ENCODE assay signal across 25 cellular contexts in the genomic region with DNA sequence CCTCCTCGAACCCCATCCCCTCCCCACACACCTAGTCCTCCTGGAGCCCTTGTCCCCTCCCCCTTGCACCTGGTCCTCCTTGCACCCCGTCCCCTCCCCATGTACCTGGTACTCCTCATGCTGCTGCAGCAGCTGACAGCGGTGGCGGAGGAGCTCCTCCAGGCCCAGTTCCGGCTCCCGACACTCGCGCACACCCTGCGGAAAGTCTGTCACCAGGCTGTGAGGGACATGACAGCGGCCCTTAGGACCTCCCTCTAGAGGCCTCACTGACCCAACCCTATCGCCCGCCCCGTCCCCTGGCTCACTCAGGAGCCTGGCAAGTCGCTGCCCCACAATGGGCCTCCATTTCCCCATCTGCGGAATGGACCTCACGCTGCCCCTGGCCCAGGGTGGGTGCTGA. TPM values are rescaled to one million over a fixed set of nuclear protein-coding genes. Genes with fewer than 3 reads are reported as not detected.
DNase-seq lines count a peak whose midpoint lies in the region; ATAC-seq, FAIRE-seq and TF ChIP-seq lines count a peak whose summit lies in the region.
"Had no signal": no experiment of that assay in that cellular context is flagged by ENCODE, and none has a peak within 500 bp of the region (broad histone marks: within the 10 kb centered on the region; RNA-seq: fewer than 3 reads in every experiment).

No MANE protein-coding gene starts in this region.

- no peak overlapping the region for H3K9ac ChIP-seq in kidney (ENCODE audit: low read length in 2 of 2)
- H3K9ac ChIP-seq: BLaER1 treated with 17β-estradiol and CSF1 and Interleukin-3, amounts not matched to agents 10 nM and 100 nM had no signal

- DNase-seq in chondrocyte (ENCODE audit: low spot score) (peak; percentile 67), kidney (peak; percentile 58), osteoblast (ENCODE audit: insufficient read length, low spot score, missing footprints) (peak; percentile 49), upper lobe of right lung (no peak), NCI-H1092 (lab: John Stamatoyannopoulos, UW) (no peak)
- DNase-seq in CD4-positive, alpha-beta memory T cell = no peak
- no peak for DNase-seq in activated CD4-positive, alpha-beta T cell treated with anti-CD3 and anti-CD28 coated beads, Interleukin-2, amount 10 ng/mL, durations not matched to agents 7 days and 5 days
- DNase-seq: 8988T; ACHN; AML-193; BE2C; Calu3; CD4-positive, alpha-beta T cell; COR-L47; DMS53; DMS79 treated with DMSO at 0.1 percent for 48 hours; GF-D8; H9 had no signal

- peaks cover 6% of the 10 kb centered on the region for H3K36me3 Mint-ChIP-seq in chondrocyte (ENCODE audit: low read depth)
- H3K36me3 Mint-ChIP-seq in CD4-positive, alpha-beta memory T cell = peaks cover 9 to 32% of the 10 kb centered on the region in 2 donors
- peaks cover 14% of the 10 kb centered on the region for H3K36me3 Mint-ChIP-seq in activated CD4-positive, alpha-beta T cell treated with anti-CD3 and anti-CD28 coated beads, Interleukin-2, amount 10 ng/mL, durations not matched to agents 7 days and 5 days (ENCODE audit: low read depth)

- TF ChIP-seq CTCF in chondrocyte (IDR thresholded peaks at IDR 0.05) = no peak
- TF ChIP-seq CTCF in kidney (IDR thresholded peaks at IDR 0.05; ENCODE audit: borderline replicate concordance, extremely low read depth, insufficient read depth) = no peak
- no peak for TF ChIP-seq CTCF in osteoblast (IDR thresholded peaks at IDR 0.05; ENCODE audit: extremely low read depth, low read depth, low read length)
- no peak for TF ChIP-seq CTCF in upper lobe of right lung (IDR thresholded peaks at IDR 0.05)

- H3K9me3 ChIP-seq in kidney (ENCODE audit: control insufficient read depth in 1 of 2, low read length in 2 of 2) (no peaks in the 10 kb centered on the region), osteoblast (ENCODE audit: low read depth, low read length) (no peaks in the 10 kb centered on the region), upper lobe of right lung (no peaks in the 10 kb centered on the region)
- H3K9me3 ChIP-seq in CD4-positive, alpha-beta memory T cell (ENCODE audit: control insufficient read depth in 1 of 2, low read length in 2 of 2) = no peaks in the 10 kb centered on the region
- H3K9me3 ChIP-seq: BE2C had no signal

- H3K9me3 Mint-ChIP-seq in chondrocyte (ENCODE audit: low read depth) = peaks cover 6% of the 10 kb centered on the region
- peaks cover 0 to 3% (median 0%) of the 10 kb centered on the region in 8 donors for H3K9me3 Mint-ChIP-seq in CD4-positive, alpha-beta memory T cell
- H3K9me3 Mint-ChIP-seq in activated CD4-positive, alpha-beta T cell treated with anti-CD3 and anti-CD28 coated beads, Interleukin-2, amount 10 ng/mL, durations not matched to agents 7 days and 5 days = peaks cover 7% of the 10 kb centered on the region
- H3K9me3 Mint-ChIP-seq: CD4-positive, alpha-beta T cell had no signal

- intact Hi-C loops in kidney (cut with DNase I) = loop anchor here (10.0 kb wide), 1 partner anchor 350 kb away; no protein-coding TSS in a partner anchor
- intact Hi-C loops in upper lobe of right lung (cut with DNase I) = no loop called here
- intact Hi-C loops in CD4-positive, alpha-beta memory T cell (cut with micrococcal nuclease) = no loop called here

- H3K27me3 Mint-ChIP-seq in chondrocyte (ENCODE audit: low read depth) = no peaks in the 10 kb centered on the region
- H3K27me3 Mint-ChIP-seq in CD4-positive, alpha-beta memory T cell = no peaks in the 10 kb centered on the region
- no peaks in the 10 kb centered on the region for H3K27me3 Mint-ChIP-seq in activated CD4-positive, alpha-beta T cell treated with anti-CD3 and anti-CD28 coated beads, Interleukin-2, amount 10 ng/mL, durations not matched to agents 7 days and 5 days
- H3K27me3 Mint-ChIP-seq: CD4-positive, alpha-beta T cell had no signal

- no peak overlapping the region for H3K4me2 ChIP-seq in osteoblast (ENCODE audit: insufficient read depth, low read length)
- H3K4me2 ChIP-seq: A549; BLaER1 treated with 17β-estradiol and CSF1 and Interleukin-3, amounts not matched to agents 10 nM and 100 nM; GM23338 had no signal

- no peaks in the 10 kb centered on the region for H4K20me1 ChIP-seq in osteoblast (ENCODE audit: insufficient read depth, low read length)

- no peak overlapping the region for H3K27ac Mint-ChIP-seq in chondrocyte (ENCODE audit: unreplicated experiment)
- H3K27ac Mint-ChIP-seq in CD4-positive, alpha-beta memory T cell = no peak overlapping the region
- no peak overlapping the region for H3K27ac Mint-ChIP-seq in activated CD4-positive, alpha-beta T cell treated with anti-CD3 and anti-CD28 coated beads, Interleukin-2, amount 10 ng/mL, durations not matched to agents 7 days and 5 days
- H3K27ac Mint-ChIP-seq: CD14-positive monocyte; CD4-positive, alpha-beta T cell; GM23338; H9 had no signal

- H3K27ac ChIP-seq in kidney (ENCODE audit: low read depth in 2 of 2, low read length in 2 of 2) (no peak overlapping the region), osteoblast (ENCODE audit: low read depth, low read length) (no peak overlapping the region), upper lobe of right lung (no peak overlapping the region)
- H3K27ac ChIP-seq in CD4-positive, alpha-beta memory T cell (ENCODE audit: low read depth, low read length) = no peak overlapping the region
- H3K27ac ChIP-seq: A549; BLaER1 treated with 17β-estradiol and CSF1 and Interleukin-3, amounts not matched to agents 10 nM and 100 nM had no signal

- ATAC-seq in upper lobe of right lung = peak; percentile 19
- ATAC-seq: GM23338, HCT116 had no signal

- H3K4me3 ChIP-seq in kidney (ENCODE audit: low read length in 2 of 2) = no peak overlapping the region
- no peak overlapping the region for H3K4me3 ChIP-seq in osteoblast (ENCODE audit: insufficient read depth, low read length)
- H3K4me3 ChIP-seq in upper lobe of right lung = no peak overlapping the region
- H3K4me3 ChIP-seq in CD4-positive, alpha-beta memory T cell (ENCODE audit: low read length in 2 of 2) = no peak overlapping the region
- H3K4me3 ChIP-seq: A549; BLaER1 treated with 17β-estradiol and CSF1 and Interleukin-3, amounts not matched to agents 10 nM and 100 nM; GM23338 had no signal

- CTCF ChIA-PET in CD4-positive, alpha-beta memory T cell (lab: Charles Lee; ENCODE audit: partially characterized antibody) = no interaction called here
- CTCF ChIA-PET in activated CD4-positive, alpha-beta T cell treated with anti-CD3 and anti-CD28 coated beads, Interleukin-2, amount 10 ng/mL, durations not matched to agents 7 days and 5 days (lab: Charles Lee) = no interaction called here

- peaks cover 8% of the 10 kb centered on the region for H3K79me2 ChIP-seq in osteoblast (ENCODE audit: insufficient read depth, low read length)

- H3K27me3 ChIP-seq in osteoblast (ENCODE audit: insufficient read depth, low read length) (no peaks in the 10 kb centered on the region), upper lobe of right lung (no peaks in the 10 kb centered on the region)
- no peaks in the 10 kb centered on the region for H3K27me3 ChIP-seq in CD4-positive, alpha-beta memory T cell (ENCODE audit: insufficient read depth, low read length)
- H3K27me3 ChIP-seq: BE2C; BLaER1 treated with 17β-estradiol and CSF1 and Interleukin-3, amounts not matched to agents 10 nM and 100 nM had no signal

- no peak for FAIRE-seq in kidney (lab: Jason Lieb, UNC)
- FAIRE-seq: A549, GM12891, GM18507 had no signal

- no peak overlapping the region for H2AFZ ChIP-seq in osteoblast (ENCODE audit: low read length)
- H2AFZ ChIP-seq: GM23338 had no signal

- peaks cover 3% of the 10 kb centered on the region for H3K4me1 Mint-ChIP-seq in chondrocyte (ENCODE audit: low read depth)
- H3K4me1 Mint-ChIP-seq in CD4-positive, alpha-beta memory T cell = peaks cover 0 to 9% (median 8%) of the 10 kb centered on the region in 4 donors
- peaks cover 5% of the 10 kb centered on the region for H3K4me1 Mint-ChIP-seq in activated CD4-positive, alpha-beta T cell treated with anti-CD3 and anti-CD28 coated beads, Interleukin-2, amount 10 ng/mL, durations not matched to agents 7 days and 5 days

- POLR2A ChIA-PET in CD4-positive, alpha-beta memory T cell (lab: Charles Lee; ENCODE audit: partially characterized antibody) = no interaction called here
- POLR2A ChIA-PET in activated CD4-positive, alpha-beta T cell treated with anti-CD3 and anti-CD28 coated beads, Interleukin-2, amount 10 ng/mL, durations not matched to agents 7 days and 5 days (lab: Charles Lee) = no interaction called here

- H3K4me1 ChIP-seq in kidney (ENCODE audit: control insufficient read depth in 1 of 2, insufficient read depth in 1 of 2, low read depth in 1 of 2, low read length in 2 of 2) (no peaks in the 10 kb centered on the region), osteoblast (ENCODE audit: insufficient read depth, low read length) (no peaks in the 10 kb centered on the region), upper lobe of right lung (peaks cover 2% of the 10 kb centered on the region)
- peaks cover 3% of the 10 kb centered on the region for H3K4me1 ChIP-seq in CD4-positive, alpha-beta memory T cell (ENCODE audit: insufficient read depth, low read length)
- H3K4me1 ChIP-seq: BE2C had no signal

- H3K4me3 Mint-ChIP-seq in chondrocyte (ENCODE audit: unreplicated experiment) = no peak overlapping the region
- no peak overlapping the region for H3K4me3 Mint-ChIP-seq in CD4-positive, alpha-beta memory T cell
- H3K4me3 Mint-ChIP-seq in activated CD4-positive, alpha-beta T cell treated with anti-CD3 and anti-CD28 coated beads, Interleukin-2, amount 10 ng/mL, durations not matched to agents 7 days and 5 days = no peak overlapping the region
- H3K4me3 Mint-ChIP-seq: CD14-positive monocyte; CD4-positive, alpha-beta T cell; GM23338; H9 had no signal

- H3K36me3 ChIP-seq in kidney (ENCODE audit: control insufficient read depth in 1 of 2, insufficient read depth in 2 of 2, low read length in 2 of 2) (peaks cover 0 to 4% of the 10 kb centered on the region in 2 donors), osteoblast (ENCODE audit: insufficient read depth, low read length) (no peaks in the 10 kb centered on the region), upper lobe of right lung (no peaks in the 10 kb centered on the region)
- H3K36me3 ChIP-seq in CD4-positive, alpha-beta memory T cell (ENCODE audit: insufficient read depth, low read length) = peaks cover 3% of the 10 kb centered on the region
- H3K36me3 ChIP-seq: BE2C had no signal

RNA-seq across cellular contexts. Expression of a gene that starts 6.4 kb away (rescaled TPM):
- total RNA-seq in chondrocyte (47.6 to 58.4 TPM (median 49.9 TPM) in 3 replicates), kidney (61.6 TPM), osteoblast (27.1 and 32.6 TPM in 2 replicates), upper lobe of right lung (61.0 TPM)
- 30.6 TPM for polyA plus RNA-seq in kidney (ENCODE audit: insufficient read depth, low read depth, low replicate concordance)
- 100 to 1,000 TPM; 161 to 162 TPM for total RNA-seq in CD4-positive, alpha-beta memory T cell
- 100 to 1,000 TPM in 1 of 2 donors, 10 to 100 TPM in 1; 22.9 to 107 TPM for polyA plus RNA-seq in CD4-positive, alpha-beta memory T cell
- 100 to 1,000 TPM; 189 to 222 TPM for total RNA-seq in activated CD4-positive, alpha-beta T cell treated with anti-CD3 and anti-CD28 coated beads, Interleukin-2, amount 10 ng/mL, durations not matched to agents 7 days and 5 days

RNA-seq across cellular contexts. Expression of a gene that starts 14.7 kb away (rescaled TPM):
- total RNA-seq in chondrocyte = 22.7 to 30.3 TPM (median 24.2 TPM) in 3 replicates
- total RNA-seq in kidney = 37.6 TPM
- 55.9 TPM for polyA plus RNA-seq in kidney (ENCODE audit: insufficient read depth, low read depth, low replicate concordance)
- total RNA-seq in osteoblast = 20.6 and 26.4 TPM in 2 replicates
- 19.7 TPM for total RNA-seq in upper lobe of right lung
- 10 to 100 TPM; 17.9 to 18.5 TPM for total RNA-seq in CD4-positive, alpha-beta memory T cell
- polyA plus RNA-seq in CD4-positive, alpha-beta memory T cell = 10 to 100 TPM; 35.7 to 38.7 TPM
- 10 to 100 TPM; 23.1 to 26.9 TPM for total RNA-seq in activated CD4-positive, alpha-beta T cell treated with anti-CD3 and anti-CD28 coated beads, Interleukin-2, amount 10 ng/mL, durations not matched to agents 7 days and 5 days

RNA-seq across cellular contexts. Expression of a gene that starts 18.6 kb away (rescaled TPM):
- total RNA-seq in chondrocyte = 14.0 to 15.9 TPM (median 15.3 TPM) in 3 replicates
- 6.5 TPM for total RNA-seq in kidney
- 1.4 TPM for polyA plus RNA-seq in kidney (ENCODE audit: insufficient read depth, low read depth, low replicate concordance)
- 1.8 and 4.0 TPM in 2 replicates for total RNA-seq in osteoblast
- total RNA-seq in upper lobe of right lung = 1.3 TPM
- total RNA-seq in CD4-positive, alpha-beta memory T cell = 1 to 10 TPM; 1.4 to 1.7 TPM
- not detected for polyA plus RNA-seq in CD4-positive, alpha-beta memory T cell
- 1 to 10 TPM; 6.8 TPM for total RNA-seq in activated CD4-positive, alpha-beta T cell treated with anti-CD3 and anti-CD28 coated beads, Interleukin-2, amount 10 ng/mL, durations not matched to agents 7 days and 5 days
- polyA plus RNA-seq: CD14-positive monocyte had no signal

RNA-seq across cellular contexts. Expression of a gene that starts 36.6 kb away (rescaled TPM):
- total RNA-seq in chondrocyte = 1.4 to 1.5 TPM (median 1.4 TPM) in 3 replicates
- total RNA-seq in kidney = 3.3 TPM
- polyA plus RNA-seq in kidney (ENCODE audit: insufficient read depth, low read depth, low replicate concordance) = 4.6 TPM
- 1.5 and 2.5 TPM in 2 replicates for total RNA-seq in osteoblast
- total RNA-seq in upper lobe of right lung = 4.3 TPM
- 10 to 100 TPM; 19.7 to 22.1 TPM for total RNA-seq in CD4-positive, alpha-beta memory T cell
- polyA plus RNA-seq in CD4-positive, alpha-beta memory T cell = 1 to 10 TPM in 1 of 2 donors, not detected in 1; 3.5 TPM
- total RNA-seq in activated CD4-positive, alpha-beta T cell treated with anti-CD3 and anti-CD28 coated beads, Interleukin-2, amount 10 ng/mL, durations not matched to agents 7 days and 5 days = 10 to 100 TPM; 12.7 to 16.7 TPM

RNA-seq across cellular contexts. Expression of a gene that starts 55.9 kb away (rescaled TPM):
- 0.42 to 0.54 TPM in 2 of 3 replicates, not detected in the other for total RNA-seq in chondrocyte
- total RNA-seq in kidney = 2.8 TPM
- polyA plus RNA-seq in kidney (ENCODE audit: insufficient read depth, low read depth, low replicate concordance) = not detected
- 0.88 and 1.1 TPM in 2 replicates for total RNA-seq in osteoblast
- total RNA-seq in upper lobe of right lung = not detected
- not detected for total RNA-seq in CD4-positive, alpha-beta memory T cell
- not detected for polyA plus RNA-seq in CD4-positive, alpha-beta memory T cell
- total RNA-seq in activated CD4-positive, alpha-beta T cell treated with anti-CD3 and anti-CD28 coated beads, Interleukin-2, amount 10 ng/mL, durations not matched to agents 7 days and 5 days = not detected
- total RNA-seq: CD4-positive, alpha-beta T cell had no signal

Comparison
In these comparisons a context has a peak if more than half of its experiments do, and no peak if none do; other contexts are left out.
1. DNase-seq: peak in chondrocyte (single experiment), kidney (single experiment) and osteoblast (single experiment); none in upper lobe of right lung (single experiment), CD4-positive, alpha-beta memory T cell (0 of 5), NCI-H1092 (single experiment) and activated CD4-positive, alpha-beta T cell treated with anti-CD3 and anti-CD28 coated beads, Interleukin-2, amount 10 ng/mL, durations not matched to agents 7 days and 5 days (single experiment).